In genomic region chr10:58016614-58017013, GRCh38 we compare ENCODE assay signal across 19 cellular contexts.
DNase-seq lines count a peak whose midpoint lies in the region; ATAC-seq, FAIRE-seq and TF ChIP-seq lines count a peak whose summit lies in the region.
"Had no signal": no experiment of that assay in that cellular context is flagged by ENCODE, and none has a peak within 500 bp of the region (broad histone marks: within the 10 kb centered on the region; RNA-seq: fewer than 3 reads in every experiment).

No MANE protein-coding gene starts in this region.

- no peak overlapping the region for H3K23ac ChIP-seq in IMR-90 (ENCODE audit: low read depth, low read length)

- no peak overlapping the region for H2BK5ac ChIP-seq in IMR-90 (ENCODE audit: low read depth, low read length, poor library complexity, severe bottlenecking)

- H3K27ac ChIP-seq in IMR-90 (ENCODE audit: insufficient read depth, low read length) (no peak overlapping the region), endodermal cell (ENCODE audit: low read depth, low read length) (no peak overlapping the region), iPS-20b (ENCODE audit: low read length) (no peak overlapping the region)
- no peak overlapping the region for H3K27ac ChIP-seq in CD8-positive, alpha-beta memory T cell (ENCODE audit: low read depth, low read length)

- no CpG with 5 or more reads among the region's 1 CpG for WGBS in IMR-90 (ENCODE audit: extremely low coverage in 2 of 2, insufficient read length in 1 of 2), 2 experiments
- WGBS in endodermal cell (ENCODE audit: insufficient coverage in 1 of 2, insufficient read length in 1 of 2), 2 experiments, result 95% methylated on average over 1 of the region's 1 CpG; no CpG with 5 or more reads in 1 of the 2 experiments

- H3K36me3 ChIP-seq in IMR-90 (ENCODE audit: control insufficient read depth, insufficient read depth, low read length), result no peaks in the 10 kb centered on the region
- H3K36me3 ChIP-seq in endodermal cell (ENCODE audit: control insufficient read depth, insufficient read depth, low read length), result no peaks in the 10 kb centered on the region
- no peaks in the 10 kb centered on the region for H3K36me3 ChIP-seq in iPS-20b (ENCODE audit: insufficient read depth, low read depth, low read length)
- H3K36me3 ChIP-seq in CD8-positive, alpha-beta memory T cell (ENCODE audit: insufficient read depth, low read length), result no peaks in the 10 kb centered on the region
- H3K36me3 ChIP-seq: BE2C, HAP-1 had no signal

- CTCF ChIA-PET in IMR-90 (lab: Yijun Ruan, JAX), result no interaction called here
- CTCF ChIA-PET in CD8-positive, alpha-beta memory T cell (lab: Charles Lee), result no interaction called here

- no peak overlapping the region for H3K9ac ChIP-seq in IMR-90 (ENCODE audit: low read depth, low read length)
- H3K9ac ChIP-seq in endodermal cell (ENCODE audit: extremely low read depth, low read length, poor library complexity, severe bottlenecking), result no peak overlapping the region
- no peak overlapping the region for H3K9ac ChIP-seq in iPS-20b (ENCODE audit: low read depth, low read length)
- H3K9ac ChIP-seq: GM23248 had no signal

- no peak overlapping the region for H3K14ac ChIP-seq in IMR-90 (replicated peaks; ENCODE audit: low read depth, low read length)

- in situ Hi-C loops in IMR-90 (cut with MboI; ENCODE audit: low sequenced_read_pairs), result no loop called here

- no peak overlapping the region for H3K4me3 ChIP-seq in IMR-90 (ENCODE audit: insufficient read depth, low read depth, low read length)
- no peak overlapping the region for H3K4me3 ChIP-seq in endodermal cell (ENCODE audit: low read length)
- H3K4me3 ChIP-seq in iPS-20b (ENCODE audit: low read length), result peak overlapping the region; percentile 21; the same call in 1 of the 2 replicates
- H3K4me3 ChIP-seq in CD8-positive, alpha-beta memory T cell (ENCODE audit: low read length), result no peak overlapping the region
- H3K4me3 ChIP-seq: GM12878, GM23248, HAP-1, K562 had no signal

- H3K4me1 ChIP-seq in IMR-90 (ENCODE audit: control insufficient read depth, insufficient read depth, low read length) (peaks cover 4% of the 10 kb centered on the region), endodermal cell (ENCODE audit: control insufficient read depth, insufficient read depth, low read length) (no peaks in the 10 kb centered on the region), iPS-20b (ENCODE audit: insufficient read depth, low read length) (peaks cover 4% of the 10 kb centered on the region; the same call in 1 of the 2 replicates)
- no peaks in the 10 kb centered on the region for H3K4me1 ChIP-seq in CD8-positive, alpha-beta memory T cell (ENCODE audit: insufficient read depth, low read length)
- H3K4me1 ChIP-seq: BE2C, HAP-1 had no signal

- peak overlapping the region; percentile 10; the same call in 1 of the 2 replicates for H2BK20ac ChIP-seq in IMR-90 (ENCODE audit: low read depth, low read length)

- FAIRE-seq in H54 (lab: Jason Lieb, UNC), result peak; percentile 41
- FAIRE-seq: GM12878, GM19239, K562 had no signal

- TF ChIP-seq RAD21 in IMR-90 (IDR thresholded peaks at IDR 0.05; ENCODE audit: low read length), result no peak

- dilution Hi-C loops in IMR-90 (cut with HindIII; ENCODE audit: low sequenced_read_pairs, unreplicated experiment), result no loop called here

- H3K56ac ChIP-seq in IMR-90 (ENCODE audit: extremely low read depth, insufficient read depth, low read length), result no peak overlapping the region

- no peak overlapping the region for H3K4me3 Mint-ChIP-seq in endodermal cell
- H3K4me3 Mint-ChIP-seq in CD8-positive, alpha-beta memory T cell, result no peak overlapping the region
- H3K4me3 Mint-ChIP-seq: CD4-positive, CD25-positive, alpha-beta regulatory T cell had no signal

- H3K9me3 ChIP-seq in IMR-90 (ENCODE audit: control insufficient read depth, insufficient read depth, low read length), result no peaks in the 10 kb centered on the region
- peaks cover 13% of the 10 kb centered on the region for H3K9me3 ChIP-seq in endodermal cell (ENCODE audit: control insufficient read depth, low read length)
- peaks cover 18% of the 10 kb centered on the region for H3K9me3 ChIP-seq in iPS-20b (ENCODE audit: insufficient read depth, low read depth, low read length)
- no peaks in the 10 kb centered on the region for H3K9me3 ChIP-seq in CD8-positive, alpha-beta memory T cell (ENCODE audit: low read length)
- H3K9me3 ChIP-seq: BE2C, HAP-1 had no signal

- TF ChIP-seq POLR2A in H54 (IDR thresholded peaks at IDR 0.05; ENCODE audit: low read depth, low read length) (no peak), IMR-90 (IDR thresholded peaks at IDR 0.05; ENCODE audit: low read depth, low read length) (no peak)

- no peak overlapping the region; the same call in 1 of the 2 replicates for H3K4ac ChIP-seq in IMR-90 (ENCODE audit: low read depth, low read length)

- DNase-seq in H54 (ENCODE audit: insufficient read length, low spot score), result no peak
- DNase-seq in IMR-90, result no peak
- DNase-seq in endodermal cell, result peak; percentile 47
- no peak for DNase-seq in CD8-positive, alpha-beta memory T cell
- DNase-seq: ACHN; BE2C; C1 segment of cervical spinal cord; CD4-positive, CD25-positive, alpha-beta regulatory T cell; DMS153; DMS79; GF-D8; GM23248 had no signal

- H3K4me2 ChIP-seq in IMR-90 (ENCODE audit: low read depth, low read length), result no peak overlapping the region

- H3K27ac Mint-ChIP-seq in endodermal cell, result no peak overlapping the region
- H3K27ac Mint-ChIP-seq in CD8-positive, alpha-beta memory T cell, result no peak overlapping the region
- H3K27ac Mint-ChIP-seq: CD4-positive, CD25-positive, alpha-beta regulatory T cell had no signal

- H3K27me3 Mint-ChIP-seq in endodermal cell (ENCODE audit: insufficient read depth), result no peaks in the 10 kb centered on the region
- no peaks in the 10 kb centered on the region for H3K27me3 Mint-ChIP-seq in CD8-positive, alpha-beta memory T cell
- H3K27me3 Mint-ChIP-seq: CD4-positive, CD25-positive, alpha-beta regulatory T cell had no signal

- peak overlapping the region in 1 of 2 experiments; percentile 7; a peak in 1 of 4 replicates for H4K8ac ChIP-seq in IMR-90 (ENCODE audit: low read depth in 2 of 2, low read length in 2 of 2)

- H2BK120ac ChIP-seq in IMR-90 (ENCODE audit: low read depth, low read length), result no peak overlapping the region

- ATAC-seq in IMR-90 (ENCODE audit: low read depth) (no peak), GM19463 (IDR thresholded peaks at IDR 0.05; ENCODE audit: unreplicated experiment) (no peak), esophagus mucosa (no peak)
- ATAC-seq: GM12878, K562 had no signal

- H3K9me1 ChIP-seq in IMR-90 (ENCODE audit: insufficient read depth, low read length), result no peaks in the 10 kb centered on the region

- H3K27me3 ChIP-seq in IMR-90 (ENCODE audit: control insufficient read depth, insufficient read depth, low read length), result no peaks in the 10 kb centered on the region
- H3K27me3 ChIP-seq in endodermal cell (ENCODE audit: control insufficient read depth, insufficient read depth, low read length, poor library complexity, severe bottlenecking), result no peaks in the 10 kb centered on the region
- no peaks in the 10 kb centered on the region for H3K27me3 ChIP-seq in iPS-20b (ENCODE audit: insufficient read depth, low read length)
- no peaks in the 10 kb centered on the region for H3K27me3 ChIP-seq in CD8-positive, alpha-beta memory T cell (ENCODE audit: insufficient read depth, low read length, poor library complexity, severe bottlenecking)
- H3K27me3 ChIP-seq: BE2C had no signal

- no peaks in the 10 kb centered on the region for H3K36me3 Mint-ChIP-seq in endodermal cell (ENCODE audit: low read depth)
- H3K36me3 Mint-ChIP-seq in CD8-positive, alpha-beta memory T cell, result no peaks in the 10 kb centered on the region
- H3K36me3 Mint-ChIP-seq: CD4-positive, CD25-positive, alpha-beta regulatory T cell had no signal

- H4K91ac ChIP-seq in IMR-90 (ENCODE audit: insufficient read depth, low read depth, low read length), result 0 out of 2 replicates have a peak overlapping the region, but pooled peaks have one; percentile 14

- no peak overlapping the region for H3K18ac ChIP-seq in IMR-90 (ENCODE audit: low read depth, low read length)

- no peak overlapping the region for H2AFZ ChIP-seq in IMR-90 (replicated peaks; ENCODE audit: low read length, poor library complexity)
- H2AFZ ChIP-seq: GM23248 had no signal

- no peak overlapping the region for H4K5ac ChIP-seq in IMR-90 (ENCODE audit: low read depth, low read length)

- no peak overlapping the region for H2BK15ac ChIP-seq in IMR-90 (ENCODE audit: low read depth, low read length)

- TF ChIP-seq CTCF in IMR-90 (conservative IDR thresholded peaks at IDR 0.05; ENCODE audit: low read depth, low read length) (no peak), endodermal cell (conservative IDR thresholded peaks at IDR 0.05) (no peak)

- POLR2A ChIA-PET in IMR-90 (lab: Charles Lee; ENCODE audit: unreplicated experiment), result no interaction called here
- POLR2A ChIA-PET in CD8-positive, alpha-beta memory T cell (lab: Charles Lee), result no interaction called here

- H3K4me1 Mint-ChIP-seq in endodermal cell, result no peaks in the 10 kb centered on the region
- no peaks in the 10 kb centered on the region for H3K4me1 Mint-ChIP-seq in CD8-positive, alpha-beta memory T cell
- H3K4me1 Mint-ChIP-seq: CD4-positive, CD25-positive, alpha-beta regulatory T cell had no signal

- intact Hi-C loops in IMR-90 (cut with micrococcal nuclease), result no loop called here

- no peaks in the 10 kb centered on the region for H4K20me1 ChIP-seq in IMR-90 (ENCODE audit: insufficient read depth, low read length)

- H2AK5ac ChIP-seq in IMR-90 (ENCODE audit: low read depth, low read length), result no peak overlapping the region

- H3K79me1 ChIP-seq in IMR-90 (ENCODE audit: low read depth in 1 of 2, low read length in 2 of 2), result no peaks in the 10 kb centered on the region

- no TSS peak for BruUV-seq in IMR-90 (replicated peaks; lab: Mats Ljungman, UMichigan)

- H3K9me3 Mint-ChIP-seq in endodermal cell, result peaks cover 27% of the 10 kb centered on the region
- H3K9me3 Mint-ChIP-seq in CD8-positive, alpha-beta memory T cell, result peaks cover 0 to 6% (median 4%) of the 10 kb centered on the region in 5 donors

- no peak overlapping the region for H2AK9ac ChIP-seq in IMR-90 (replicated peaks; ENCODE audit: low read depth, low read length, poor library complexity)

TF ChIP-seq in IMR-90, 13 proteins besides CTCF, POLR2A, EP300 and RAD21 (continues in another document):
- TF ChIP-seq RCOR1 (IDR thresholded peaks at IDR 0.05; ENCODE audit: insufficient replicate concordance, low read length), result no peak
- no peak for TF ChIP-seq BHLHE40 (IDR thresholded peaks at IDR 0.05; ENCODE audit: low read depth, low read length)
- no peak for TF ChIP-seq USF2 (IDR thresholded peaks at IDR 0.05; ENCODE audit: low read depth, low read length)
- no peak for TF ChIP-seq FOS (IDR thresholded peaks at IDR 0.05; ENCODE audit: low read depth, low read length)
- TF ChIP-seq CEBPB (IDR thresholded peaks at IDR 0.05; ENCODE audit: low read depth, low read length), result no peak
- no peak for TF ChIP-seq RFX5 (IDR thresholded peaks at IDR 0.05; ENCODE audit: low read depth, low read length)
